18 cellular contexts compared by ENCODE assay signal in genomic region chr3:58664611-58665010, GRCh38. TPM values are rescaled to one million over a fixed set of nuclear protein-coding genes. Genes with fewer than 3 reads are reported as not detected.
DNase-seq lines count a peak whose midpoint lies in the region; ATAC-seq and TF ChIP-seq lines count a peak whose summit lies in the region.
"Had no signal": no experiment of that assay in that cellular context is flagged by ENCODE, and none has a peak within 500 bp of the region (broad histone marks: within the 10 kb centered on the region; RNA-seq: fewer than 3 reads in every experiment).

No MANE protein-coding gene starts in this region.

- ATAC-seq in heart left ventricle (no peak), left colon (no peak)
- ATAC-seq: GM12878 had no signal

- no peak for TF ChIP-seq EP300 in stomach (IDR thresholded peaks at IDR 0.05)

- 79 to 91% (median 85%) methylated on average over 1 to 3 of the region's 3 CpGs for WGBS in heart left ventricle, 4 donors
- 54 to 89% (median 76%) methylated on average over 3 of the region's 3 CpGs for WGBS in stomach, 5 donors

- intact Hi-C loops in cardiac septum (cut with DNase I) (no loop called here), heart left ventricle (cut with DNase I) (no loop called here), left colon (cut with DNase I, micrococcal nuclease) (no loop called here), stomach (cut with DNase I; ENCODE audit: low total_unique reads) (no loop called here)

- H3K27me3 ChIP-seq in heart left ventricle (no peaks in the 10 kb centered on the region), stomach (no peaks in the 10 kb centered on the region)

- no peak overlapping the region for H3K4me3 ChIP-seq in heart left ventricle
- H3K4me3 ChIP-seq in stomach: peak overlapping the region in 2 of 4 donors; percentile 17 to 39
- H3K4me3 ChIP-seq: GM12878, HAP-1 had no signal

- no peaks in the 10 kb centered on the region for H3K36me3 ChIP-seq in heart left ventricle
- H3K36me3 ChIP-seq in stomach: no peaks in the 10 kb centered on the region
- H3K36me3 ChIP-seq: HAP-1 had no signal

- no peak overlapping the region for H3K27ac ChIP-seq in heart left ventricle
- peak overlapping the region in 4 of 5 donors; percentile 5 to 90 (median 47) for H3K27ac ChIP-seq in stomach
- H3K27ac ChIP-seq: 22Rv1 had no signal

- TF ChIP-seq CTCF in heart left ventricle (IDR thresholded peaks at IDR 0.05) (no peak), stomach (IDR thresholded peaks at IDR 0.05) (no peak)

- H3K9me3 ChIP-seq in heart left ventricle (no peaks in the 10 kb centered on the region), stomach (no peaks in the 10 kb centered on the region)
- H3K9me3 ChIP-seq: HAP-1 had no signal

- TF ChIP-seq POLR2A in heart left ventricle (IDR thresholded peaks at IDR 0.05) (no peak), stomach (IDR thresholded peaks at IDR 0.05) (no peak)

- DNase-seq in cardiac septum (ENCODE audit: low spot score) (peak; percentile 47), heart left ventricle (no peak), left colon (peak; percentile 27 to 51), stomach (no peak), DMS53 treated with DMSO at 0.1 percent for 48 hours (lab: John Stamatoyannopoulos, UW; ENCODE audit: unreplicated experiment) (no peak), OCI-M1 (lab: John Stamatoyannopoulos, UW) (no peak)
- DNase-seq in activated CD8-positive, alpha-beta memory T cell treated with anti-CD3 and anti-CD28 coated beads for 24 hours: no peak
- DNase-seq: CD4-positive, CD25-positive, alpha-beta regulatory T cell; DMS 273 treated with DMSO at 0.1 percent for 48 hours; DMS79 had no signal

- H3K4me1 ChIP-seq in heart left ventricle (peaks cover 0 to 4% (median 0%) of the 10 kb centered on the region in 12 donors), stomach (peaks cover 0 to 41% (median 20%) of the 10 kb centered on the region in 4 donors)
- H3K4me1 ChIP-seq: HAP-1 had no signal

RNA-seq across cellular contexts. Expression of gene FAM3D, which starts 2.0 kb away (rescaled TPM):
- not detected for total RNA-seq in cardiac septum
- not detected for total RNA-seq in heart left ventricle
- under 1 TPM in 1 of 2 donors, not detected in 1; 0.06 TPM for polyA plus RNA-seq in heart left ventricle
- 100 to 1,000 TPM; 510 to 690 TPM for total RNA-seq in left colon
- total RNA-seq in stomach: 100 to 1,000 TPM in 2 of 5 donors, 10 to 100 TPM in 1, 1 to 10 TPM in 2; 7.6 to 581 (median 25.3) TPM
- polyA plus RNA-seq in stomach: 100 to 1,000 TPM in 1 of 3 donors, 10 to 100 TPM in 2; 11.9 to 200 (median 52.8) TPM
- total RNA-seq: A673; CD4-positive, CD25-positive, alpha-beta regulatory T cell; G401; GM12878; H1; IMR-90 had no signal
- polyA plus RNA-seq: BJ; CD4-positive, CD25-positive, alpha-beta regulatory T cell; H1; IMR-90 had no signal

Comparison
In these comparisons a context has a peak if more than half of its experiments do, and no peak if none do; other contexts are left out.
1. DNase-seq: peak in cardiac septum (single experiment) and left colon (2 of 2); none in heart left ventricle (0 of 5), stomach (single experiment), DMS53 treated with DMSO at 0.1 percent for 48 hours (single experiment), OCI-M1 (single experiment) and activated CD8-positive, alpha-beta memory T cell treated with anti-CD3 and anti-CD28 coated beads for 24 hours (single experiment).
2. H3K27ac ChIP-seq: peak in stomach (4 of 5); none in heart left ventricle (0 of 12).